Comparison of ENCODE assay signal across 23 cellular contexts in the genomic region with DNA sequence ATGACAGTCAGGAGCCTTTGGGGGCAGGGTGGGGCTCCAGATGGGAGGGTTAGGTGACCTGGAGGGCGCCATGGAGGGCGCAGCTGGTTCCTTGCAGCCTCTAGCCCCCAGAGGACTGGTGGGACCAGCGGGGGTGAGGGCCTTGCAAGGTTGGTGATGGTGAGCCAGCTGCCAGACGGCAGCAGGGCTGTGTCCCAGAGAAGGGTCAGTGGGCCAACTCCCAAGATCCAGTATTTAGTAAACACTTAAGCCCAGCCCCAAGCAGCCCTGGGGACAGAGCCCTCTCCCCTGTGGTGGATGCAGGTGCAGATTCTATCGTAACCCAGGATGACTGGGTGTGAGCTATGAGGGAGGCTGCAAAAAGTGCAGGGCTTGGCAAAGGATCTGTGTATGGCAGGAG. TPM values are rescaled to one million over a fixed set of nuclear protein-coding genes. Genes with fewer than 3 reads are reported as not detected.
"Had no signal": no experiment of that assay in that cellular context is flagged by ENCODE, and none has a peak within 500 bp of the region (broad histone marks: within the 10 kb centered on the region; RNA-seq: fewer than 3 reads in every experiment).

No MANE protein-coding gene starts in this region.

- DNase-seq: activated CD4-positive, alpha-beta memory T cell treated with anti-CD3 and anti-CD28 coated beads, Interleukin-2, amount 10 ng/mL, durations not matched to agents 7 days and 5 days; activated CD4-positive, alpha-beta T cell treated with anti-CD3 and anti-CD28 coated beads for 48 hours; activated CD8-positive, alpha-beta memory T cell treated with anti-CD3 and anti-CD28 coated beads, Interleukin-2, amount 10 ng/mL, durations not matched to agents 7 days and 5 days; activated naive CD4-positive, alpha-beta T cell; activated naive CD8-positive, alpha-beta T cell treated with anti-CD3 and anti-CD28 coated beads for 36 hours; amniotic stem cell; body of pancreas; central memory CD4-positive, alpha-beta T cell; foreskin melanocyte; naive B cell; ovary; sigmoid colon; stimulated activated CD4-positive, alpha-beta T cell treated with anti-CD3 and anti-CD28 coated beads, Interleukin-12 subunit alpha, Interleukin-12 subunit beta, amount 100 ng/mL, for 4 hours; stimulated activated CD4-positive, alpha-beta T cell treated with anti-CD3 and anti-CD28 coated beads, Interleukin-1b, Interleukin-23, amount 100 ng/mL, for 48 hours; stimulated activated CD8-positive, alpha-beta memory T cell treated with anti-CD3 and anti-CD28 coated beads, Interleukin-4, amount 100 ng/mL, for 48 hours; stimulated activated naive CD4-positive, alpha-beta T cell; thyroid gland had no signal

- ATAC-seq: activated CD8-positive, alpha-beta memory T cell treated with anti-CD3 and anti-CD28 coated beads, Interleukin-2, amount 10 ng/mL, durations not matched to agents 7 days and 5 days; activated T-helper 17 cell treated with anti-CD3 and anti-CD28 coated beads, Interleukin-2, amount 50 U/mL, for 72 hours; body of pancreas; left lobe of liver had no signal

- H3K4me1 ChIP-seq: colonic mucosa had no signal

- H3K27ac ChIP-seq: body of pancreas, ovary, sigmoid colon, thyroid gland had no signal

- H3K4me3 ChIP-seq: body of pancreas, colonic mucosa, ovary, sigmoid colon, thyroid gland had no signal

- H3K36me3 ChIP-seq: colonic mucosa, ovary, sigmoid colon, thyroid gland had no signal

- FAIRE-seq: keratinocyte had no signal

- H3K9me3 ChIP-seq: body of pancreas, colonic mucosa, ovary, sigmoid colon, thyroid gland had no signal

- H3K27me3 ChIP-seq: body of pancreas, ovary had no signal

RNA-seq across cellular contexts. Expression of a gene that starts 32.2 kb away (rescaled TPM):
- total RNA-seq: activated CD4-positive, alpha-beta memory T cell treated with anti-CD3 and anti-CD28 coated beads, Interleukin-2, amount 10 ng/mL, durations not matched to agents 7 days and 5 days; activated CD8-positive, alpha-beta memory T cell treated with anti-CD3 and anti-CD28 coated beads, Interleukin-2, amount 10 ng/mL, durations not matched to agents 7 days and 5 days; activated naive CD8-positive, alpha-beta T cell treated with anti-CD3 and anti-CD28 coated beads for 36 hours; activated T-helper 17 cell treated with anti-CD3 and anti-CD28 coated beads, Interleukin-2, amount 50 U/mL, for 72 hours; body of pancreas; left lobe of liver; mononuclear cell; T-helper 2 cell treated with Interferon-gamma antibody and Interleukin-4, amounts not matched to agents 100 ng/mL and 5 ng/mL, for 36 hours had no signal
- polyA plus RNA-seq: keratinocyte had no signal
